Comparison of ENCODE assay signal across 13 cellular contexts in genomic region chr20:60087563-60088105, GRCh38.
A peak's percentile ranks its signal among the peaks of the same experiment; 100 is the strongest.
DNase-seq lines count a peak whose midpoint lies in the region; ATAC-seq and TF ChIP-seq lines count a peak whose summit lies in the region.
"Had no signal": no experiment of that assay in that cellular context is flagged by ENCODE, and none has a peak within 500 bp of the region (broad histone marks: within the 10 kb centered on the region; RNA-seq: fewer than 3 reads in every experiment).

No MANE protein-coding gene starts in this region.

- peaks cover 0 to 67% (median 4%) of the 10 kb centered on the region in 4 donors for H3K27me3 ChIP-seq in esophagus muscularis mucosa
- peaks cover 0 to 28% (median 16%) of the 10 kb centered on the region in 3 donors for H3K27me3 ChIP-seq in skeletal muscle tissue (ENCODE audit: control insufficient read depth in 3 of 3, insufficient read depth in 3 of 3, low read length in 3 of 3)

- no peak overlapping the region for H3K27ac ChIP-seq in esophagus muscularis mucosa (replicated peaks in 1 of 4)
- H3K27ac ChIP-seq in skeletal muscle tissue (ENCODE audit: low read depth, low read length): no peak overlapping the region

- peak overlapping the region in 2 of 3 donors; percentile 38 to 62 for H3K9ac ChIP-seq in skeletal muscle tissue (ENCODE audit: low read depth in 1 of 3, low read length in 3 of 3)

- ATAC-seq in HG03442 (IDR thresholded peaks at IDR 0.05; ENCODE audit: unreplicated experiment): no peak

- H3K4me1 ChIP-seq in esophagus muscularis mucosa (peaks cover 0 to 9% (median 1%) of the 10 kb centered on the region in 4 donors), skeletal muscle tissue (ENCODE audit: control insufficient read depth in 3 of 3, insufficient read depth in 3 of 3, low read length in 3 of 3) (peaks cover 2 to 6% (median 3%) of the 10 kb centered on the region in 3 donors)

- TF ChIP-seq CTCF in esophagus muscularis mucosa (IDR thresholded peaks at IDR 0.05): no peak

- no peak for TF ChIP-seq EP300 in esophagus muscularis mucosa (IDR thresholded peaks at IDR 0.05)

- WGBS in esophagus muscularis mucosa: 62% methylated on average over 48 of the region's 60 CpGs

- H3K4me3 ChIP-seq in esophagus muscularis mucosa (peak overlapping the region; percentile 12 to 43 (median 32)), skeletal muscle tissue (ENCODE audit: low read length in 3 of 3) (peak overlapping the region; percentile 22 to 55 (median 43))

- intact Hi-C loops in esophagus muscularis mucosa (cut with DNase I): no loop called here

- peak; percentile 4 for DNase-seq in activated CD4-positive, alpha-beta T cell treated with anti-CD3 and anti-CD28 coated beads for 48 hours
- no peak for DNase-seq in activated CD4-positive, alpha-beta T cell treated with anti-CD3 and anti-CD28 coated beads, Interleukin-2, amount 50 U/mL, for 4 hours
- DNase-seq in NCI-H146 (lab: John Stamatoyannopoulos, UW) (peak; percentile 26), esophagus muscularis mucosa (ENCODE audit: extremely low spot score) (no peak), superior temporal gyrus (ENCODE audit: extremely low spot score) (no peak), NCI-H2227 (lab: John Stamatoyannopoulos, UW; ENCODE audit: unreplicated experiment) (no peak)
- DNase-seq: ACHN, activated B cell treated with CpG ODN at 0.5 μM for 24 hours, naive B cell, NCI-H446 treated with DMSO at 0.1 percent for 48 hours, SIG-M5 had no signal

- H3K36me3 ChIP-seq in esophagus muscularis mucosa (no peaks in the 10 kb centered on the region), skeletal muscle tissue (ENCODE audit: control insufficient read depth in 3 of 3, insufficient read depth in 3 of 3, low read length in 3 of 3) (no peaks in the 10 kb centered on the region)

- TF ChIP-seq POLR2A in esophagus muscularis mucosa (IDR thresholded peaks at IDR 0.05; ENCODE audit: low read depth): no peak

- H3K9me3 ChIP-seq in esophagus muscularis mucosa (peaks cover 0 to 5% (median 2%) of the 10 kb centered on the region in 4 donors), skeletal muscle tissue (ENCODE audit: control insufficient read depth in 3 of 3, low read length in 3 of 3) (peaks cover 0 to 3% (median 0%) of the 10 kb centered on the region in 3 donors)

Comparison
In these comparisons a context has a peak if more than half of its experiments do, and no peak if none do; other contexts are left out.
1. DNase-seq: peak in activated CD4-positive, alpha-beta T cell treated with anti-CD3 and anti-CD28 coated beads for 48 hours (single experiment) and NCI-H146 (single experiment); none in activated CD4-positive, alpha-beta T cell treated with anti-CD3 and anti-CD28 coated beads, Interleukin-2, amount 50 U/mL, for 4 hours (0 of 2), esophagus muscularis mucosa (single experiment), superior temporal gyrus (single experiment) and NCI-H2227 (single experiment).